In genomic region chr3:123430266-123430665, GRCh38 we compare ENCODE assay signal across 1 cellular context.
TF ChIP-seq lines count a peak whose summit lies in the region.

No MANE protein-coding gene starts in this region.

TF ChIP-seq in H1, 55 proteins besides CTCF, POLR2A, EP300 and RAD21 (continued from another document):
- no peak for TF ChIP-seq E2F6 (IDR thresholded peaks at IDR 0.05)
- TF ChIP-seq KDM4A (IDR thresholded peaks at IDR 0.05; ENCODE audit: low read depth, low read length, severe bottlenecking): no peak
- no peak for TF ChIP-seq NRF1 (IDR thresholded peaks at IDR 0.05; ENCODE audit: low read depth, low read length)
